1 cellular context compared by ENCODE assay signal in the genomic region with DNA sequence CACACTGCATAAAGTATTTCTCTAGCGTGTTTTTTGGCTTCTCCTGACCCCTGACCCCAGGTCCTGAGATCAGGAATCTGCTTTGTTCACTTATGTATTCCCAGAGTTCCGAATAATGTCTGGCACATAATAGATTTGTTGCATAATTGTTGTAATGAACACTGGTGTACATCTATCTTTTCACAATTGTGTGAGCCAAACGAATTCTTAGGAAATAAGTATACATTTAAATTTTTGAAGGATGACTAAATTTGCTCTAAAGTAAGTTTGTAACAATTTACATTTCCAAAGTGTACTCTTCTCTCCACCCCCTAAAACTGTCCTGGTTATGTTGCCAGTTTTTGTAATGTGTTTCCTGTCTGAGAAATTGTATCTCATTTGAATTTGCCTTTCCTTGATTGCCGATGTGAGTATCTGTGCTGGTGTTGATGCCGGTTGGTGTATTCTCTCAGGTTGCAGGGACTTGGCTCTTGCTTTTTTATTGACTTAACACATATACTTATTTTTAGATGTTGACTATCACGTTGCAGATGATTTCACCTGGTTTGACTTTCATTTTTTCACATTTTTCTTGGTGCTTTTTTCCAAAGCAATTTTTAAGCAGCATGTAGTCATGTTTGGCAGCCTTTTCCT.
TF ChIP-seq lines count a peak whose summit lies in the region.

No MANE protein-coding gene starts in this region.

TF ChIP-seq in endothelial cell of umbilical vein, 7 proteins besides CTCF, POLR2A, EP300 and RAD21:
- no peak for TF ChIP-seq GATA2 (IDR thresholded peaks at IDR 0.05; ENCODE audit: insufficient read depth, insufficient read length, low read depth, low read length)
- TF ChIP-seq FOS (IDR thresholded peaks at IDR 0.05; ENCODE audit: borderline replicate concordance, insufficient read depth, low read length): no peak
